In genomic region chr16:31352344-31353115, GRCh38 we compare ENCODE assay signal across 12 cellular contexts. TPM values are rescaled to one million over a fixed set of nuclear protein-coding genes. Genes with fewer than 3 reads are reported as not detected.
DNase-seq lines count a peak whose midpoint lies in the region; ATAC-seq, FAIRE-seq and TF ChIP-seq lines count a peak whose summit lies in the region.
"Had no signal": no experiment of that assay in that cellular context is flagged by ENCODE, and none has a peak within 500 bp of the region (broad histone marks: within the 10 kb centered on the region; RNA-seq: fewer than 3 reads in every experiment).

No MANE protein-coding gene starts in this region.

- no peaks in the 10 kb centered on the region for H3K27me3 Mint-ChIP-seq in activated naive CD8-positive, alpha-beta T cell
- peaks cover 0 to 5% of the 10 kb centered on the region in 2 donors for H3K27me3 Mint-ChIP-seq in natural killer cell (ENCODE audit: low read depth in 2 of 2)

- H3K27ac ChIP-seq in WERI-Rb-1 (no peak overlapping the region), ascending aorta (peak overlapping the region in 1 of 2 donors; percentile 59), gastroesophageal sphincter (peak overlapping the region in 1 of 4 donors; percentile 45)

- peaks cover 48% of the 10 kb centered on the region for H3K4me1 Mint-ChIP-seq in activated naive CD8-positive, alpha-beta T cell (ENCODE audit: low read depth)
- peaks cover 65 to 82% of the 10 kb centered on the region in 2 donors for H3K4me1 Mint-ChIP-seq in natural killer cell

- intact Hi-C loops in natural killer cell (cut with micrococcal nuclease), result loop anchor here (5.0 kb wide), 1 partner anchor 35 kb away; no protein-coding TSS in a partner anchor
- intact Hi-C loops in ascending aorta (cut with DNase I), result no loop called here

- TF ChIP-seq EP300 in gastroesophageal sphincter (IDR thresholded peaks at IDR 0.05), result no peak

- H3K27me3 ChIP-seq in WERI-Rb-1 (ENCODE audit: insufficient read depth, low read depth, severe bottlenecking) (peaks cover 63% of the 10 kb centered on the region), ascending aorta (no peaks in the 10 kb centered on the region), gastroesophageal sphincter (peaks cover 53% of the 10 kb centered on the region)

- H3K4me1 ChIP-seq in ascending aorta (no peaks in the 10 kb centered on the region), gastroesophageal sphincter (no peaks in the 10 kb centered on the region)

- FAIRE-seq in urothelium cell line (lab: Jason Lieb, UNC), result no peak

- 80 to 84% methylated on average over 9 of the region's 23 CpGs for WGBS in gastroesophageal sphincter (ENCODE audit: low coverage in 1 of 2), 2 donors

- TF ChIP-seq CTCF in natural killer cell (IDR thresholded peaks at IDR 0.05), result no peak
- TF ChIP-seq CTCF in WERI-Rb-1 (IDR thresholded peaks at IDR 0.05; ENCODE audit: low read depth, low read length), result no peak
- no peak for TF ChIP-seq CTCF in ascending aorta (IDR thresholded peaks at IDR 0.05)
- no peak for TF ChIP-seq CTCF in gastroesophageal sphincter (IDR thresholded peaks at IDR 0.05)

- no peak for TF ChIP-seq POLR2A in gastroesophageal sphincter (IDR thresholded peaks at IDR 0.05)

- H3K9me3 Mint-ChIP-seq in activated naive CD8-positive, alpha-beta T cell (ENCODE audit: low read depth), result no peaks in the 10 kb centered on the region
- no peaks in the 10 kb centered on the region for H3K9me3 Mint-ChIP-seq in natural killer cell
- H3K9me3 Mint-ChIP-seq: nephron had no signal

- DNase-seq in GDM1 (lab: John Stamatoyannopoulos, UW) (peak; percentile 71), Kasumi-1 (lab: John Stamatoyannopoulos, UW) (peak; percentile 68 to 84), natural killer cell (no peak), WERI-Rb-1 (no peak), ascending aorta (ENCODE audit: low spot score in 2 of 2) (no peak), urothelium cell line (ENCODE audit: low spot score) (no peak)
- DNase-seq: activated CD4-positive, alpha-beta T cell treated with anti-CD3 and anti-CD28 coated beads, Interleukin-2, amount 50 U/mL, for 1 hour; stimulated activated CD4-positive, alpha-beta T cell treated with anti-CD3 and anti-CD28 coated beads, Interleukin-4, amount 100 ng/mL, for 1 hour had no signal

- no peaks in the 10 kb centered on the region for H3K36me3 Mint-ChIP-seq in activated naive CD8-positive, alpha-beta T cell
- H3K36me3 Mint-ChIP-seq in natural killer cell, result no peaks in the 10 kb centered on the region

- no peaks in the 10 kb centered on the region for H3K9me3 ChIP-seq in WERI-Rb-1 (ENCODE audit: severe bottlenecking)
- no peaks in the 10 kb centered on the region for H3K9me3 ChIP-seq in ascending aorta
- H3K9me3 ChIP-seq in gastroesophageal sphincter, result no peaks in the 10 kb centered on the region

- H3K4me3 ChIP-seq in WERI-Rb-1 (ENCODE audit: low read depth, low read length) (no peak overlapping the region), ascending aorta (no peak overlapping the region), gastroesophageal sphincter (no peak overlapping the region)

- H3K4me3 Mint-ChIP-seq in activated naive CD8-positive, alpha-beta T cell, result no peak overlapping the region
- peak overlapping the region; percentile 52 for H3K4me3 Mint-ChIP-seq in natural killer cell
- H3K4me3 Mint-ChIP-seq: nephron had no signal

- ATAC-seq in natural killer cell (peak in 1 of 3 donors; percentile 40), gastroesophageal sphincter (no peak)

- no peaks in the 10 kb centered on the region for H3K36me3 ChIP-seq in WERI-Rb-1
- no peaks in the 10 kb centered on the region for H3K36me3 ChIP-seq in ascending aorta
- no peaks in the 10 kb centered on the region for H3K36me3 ChIP-seq in gastroesophageal sphincter

- peak overlapping the region; percentile 58 for H3K27ac Mint-ChIP-seq in activated naive CD8-positive, alpha-beta T cell
- H3K27ac Mint-ChIP-seq in natural killer cell, result peak overlapping the region; percentile 67 to 95
- H3K27ac Mint-ChIP-seq: nephron had no signal

RNA-seq across cellular contexts. Expression of gene ITGAX, which starts 2.4 kb away (rescaled TPM):
- total RNA-seq in natural killer cell (100 to 1,000 TPM; 224 to 249 (median 233) TPM), ascending aorta (3.6 TPM), gastroesophageal sphincter (1 to 10 TPM; 1.2 to 7.5 (median 2.4) TPM)
- total RNA-seq: fibroblast of villous mesenchyme had no signal

RNA-seq across cellular contexts. Expression of gene ITGAD, which starts 40.6 kb away (rescaled TPM):
- total RNA-seq in natural killer cell (1 to 10 TPM; 1.0 to 2.9 (median 2.2) TPM), ascending aorta (not detected), gastroesophageal sphincter (under 1 TPM in 1 of 4 donors, not detected in 3; 0.27 TPM)
- total RNA-seq: fibroblast of villous mesenchyme had no signal

Comparison
In these comparisons a context has a peak if more than half of its experiments do, and no peak if none do; other contexts are left out.
1. DNase-seq: peak in GDM1 (single experiment) and Kasumi-1 (2 of 2); none in natural killer cell (single experiment), WERI-Rb-1 (single experiment), ascending aorta (0 of 2) and urothelium cell line (single experiment).
2. RNA of gene ITGAX, which starts 2.4 kb away (total RNA-seq): 224 to 249 TPM in natural killer cell; 3.6 TPM in ascending aorta (single experiment) and 1.2 to 7.5 TPM in gastroesophageal sphincter; every median in the first group is over 10 times any median in the second.